8 cellular contexts compared by ENCODE assay signal in genomic region chr14:63852817-63853730, GRCh38. TPM values are rescaled to one million over a fixed set of nuclear protein-coding genes. Genes with fewer than 3 reads are reported as not detected.
DNase-seq lines count a peak whose midpoint lies in the region; ATAC-seq and TF ChIP-seq lines count a peak whose summit lies in the region.

A gene with protein sequence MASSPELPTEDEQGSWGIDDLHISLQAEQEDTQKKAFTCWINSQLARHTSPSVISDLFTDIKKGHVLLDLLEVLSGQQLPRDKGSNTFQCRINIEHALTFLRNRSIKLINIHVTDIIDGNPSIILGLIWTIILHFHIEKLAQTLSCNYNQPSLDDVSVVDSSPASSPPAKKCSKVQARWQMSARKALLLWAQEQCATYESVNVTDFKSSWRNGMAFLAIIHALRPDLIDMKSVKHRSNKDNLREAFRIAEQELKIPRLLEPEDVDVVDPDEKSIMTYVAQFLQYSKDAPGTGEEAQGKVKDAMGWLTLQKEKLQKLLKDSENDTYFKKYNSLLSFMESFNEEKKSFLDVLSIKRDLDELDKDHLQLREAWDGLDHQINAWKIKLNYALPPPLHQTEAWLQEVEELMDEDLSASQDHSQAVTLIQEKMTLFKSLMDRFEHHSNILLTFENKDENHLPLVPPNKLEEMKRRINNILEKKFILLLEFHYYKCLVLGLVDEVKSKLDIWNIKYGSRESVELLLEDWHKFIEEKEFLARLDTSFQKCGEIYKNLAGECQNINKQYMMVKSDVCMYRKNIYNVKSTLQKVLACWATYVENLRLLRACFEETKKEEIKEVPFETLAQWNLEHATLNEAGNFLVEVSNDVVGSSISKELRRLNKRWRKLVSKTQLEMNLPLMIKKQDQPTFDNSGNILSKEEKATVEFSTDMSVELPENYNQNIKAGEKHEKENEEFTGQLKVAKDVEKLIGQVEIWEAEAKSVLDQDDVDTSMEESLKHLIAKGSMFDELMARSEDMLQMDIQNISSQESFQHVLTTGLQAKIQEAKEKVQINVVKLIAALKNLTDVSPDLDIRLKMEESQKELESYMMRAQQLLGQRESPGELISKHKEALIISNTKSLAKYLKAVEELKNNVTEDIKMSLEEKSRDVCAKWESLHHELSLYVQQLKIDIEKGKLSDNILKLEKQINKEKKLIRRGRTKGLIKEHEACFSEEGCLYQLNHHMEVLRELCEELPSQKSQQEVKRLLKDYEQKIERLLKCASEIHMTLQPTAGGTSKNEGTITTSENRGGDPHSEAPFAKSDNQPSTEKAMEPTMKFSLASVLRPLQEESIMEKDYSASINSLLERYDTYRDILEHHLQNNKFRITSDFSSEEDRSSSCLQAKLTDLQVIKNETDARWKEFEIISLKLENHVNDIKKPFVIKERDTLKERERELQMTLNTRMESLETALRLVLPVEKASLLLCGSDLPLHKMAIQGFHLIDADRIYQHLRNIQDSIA (N-terminal part only) (plus strand): TSS chr14:63853004. CDS start chr14:63909149, 56,145 bp downstream.

- intact Hi-C loops in activated T-helper 2 cell treated with anti-CD3 and anti-CD28 coated beads, Interferon-gamma antibody, Interleukin-2, Interleukin-4, amounts not matched to agents 10 μg/mL and 5 μg/mL and 100 μg/mL, durations not matched to agents 14 hours and 24 hours and 36 hours (cut with micrococcal nuclease): loop anchor here (5.0 to 10.0 kb wide), 7 partner anchors 52 to 652 kb away; partner anchors contain the start of genes PPP2R5E, SGPP1, ZBTB1 and ZBTB25
- intact Hi-C loops in stomach (cut with DNase I; ENCODE audit: low total_unique reads): no loop called here

- H3K4me1 Mint-ChIP-seq in activated T-helper 2 cell treated with anti-CD3 and anti-CD28 coated beads, Interferon-gamma antibody, Interleukin-2, Interleukin-4, amounts not matched to agents 10 μg/mL and 5 μg/mL and 100 μg/mL, durations not matched to agents 14 hours and 24 hours and 36 hours (ENCODE audit: low read depth): peaks cover 38% of the 10 kb centered on the region
- H3K4me1 Mint-ChIP-seq in nephron progenitor cell: peaks cover 28% of the 10 kb centered on the region

- peak; percentile 85 for ATAC-seq in GM19455 (IDR thresholded peaks at IDR 0.05; ENCODE audit: unreplicated experiment)

- H3K27me3 Mint-ChIP-seq in activated T-helper 2 cell treated with anti-CD3 and anti-CD28 coated beads, Interferon-gamma antibody, Interleukin-2, Interleukin-4, amounts not matched to agents 10 μg/mL and 5 μg/mL and 100 μg/mL, durations not matched to agents 14 hours and 24 hours and 36 hours (ENCODE audit: low read depth): peaks cover 46% of the 10 kb centered on the region
- peaks cover 27% of the 10 kb centered on the region for H3K27me3 Mint-ChIP-seq in nephron progenitor cell (ENCODE audit: low read depth, poor library complexity)

- peak within 1 kb of the TSS; percentile 16 for H3K4me3 ChIP-seq in HL-60 (replicated peaks; ENCODE audit: insufficient read depth, low read length)
- peak within 1 kb of the TSS; percentile 71 for H3K4me3 ChIP-seq in fibroblast of the aortic adventitia (ENCODE audit: low read depth, low read length)
- peak within 1 kb of the TSS; percentile 76 to 95 (median 90) for H3K4me3 ChIP-seq in stomach

- WGBS in stomach, 5 donors: 0 to 1% (median 0%) methylated on average over 96 to 123 of the region's 123 CpGs

- no peak for TF ChIP-seq POLR2A in stomach (IDR thresholded peaks at IDR 0.05)

- H3K4me3 Mint-ChIP-seq in activated T-helper 2 cell treated with anti-CD3 and anti-CD28 coated beads, Interferon-gamma antibody, Interleukin-2, Interleukin-4, amounts not matched to agents 10 μg/mL and 5 μg/mL and 100 μg/mL, durations not matched to agents 14 hours and 24 hours and 36 hours (ENCODE audit: low read depth): peak within 1 kb of the TSS; percentile 93
- peak within 1 kb of the TSS; percentile 98 for H3K4me3 Mint-ChIP-seq in nephron progenitor cell

- peaks cover 20 to 37% (median 30%) of the 10 kb centered on the region in 4 donors for H3K4me1 ChIP-seq in stomach

- peak; percentile 70 for DNase-seq in Caki2 (ENCODE audit: low read depth)
- DNase-seq in HL-60 (ENCODE audit: low read depth in 1 of 2, low spot score in 1 of 2): peak in 1 of 2 experiments; percentile 9
- DNase-seq in RKO (ENCODE audit: low spot score): peak; percentile 74
- DNase-seq in activated T-helper 2 cell treated with anti-CD3 and anti-CD28 coated beads, Interferon-gamma antibody, Interleukin-2, Interleukin-4, amounts not matched to agents 10 μg/mL and 5 μg/mL and 100 μg/mL, durations not matched to agents 14 hours and 24 hours and 36 hours (ENCODE audit: low spot score): peak; percentile 76
- peak; percentile 65 for DNase-seq in fibroblast of the aortic adventitia (ENCODE audit: low read depth)
- DNase-seq in nephron progenitor cell: peak; percentile 87
- DNase-seq in stomach: peak; percentile 85

- no peaks in the 10 kb centered on the region for H3K9me3 Mint-ChIP-seq in activated T-helper 2 cell treated with anti-CD3 and anti-CD28 coated beads, Interferon-gamma antibody, Interleukin-2, Interleukin-4, amounts not matched to agents 10 μg/mL and 5 μg/mL and 100 μg/mL, durations not matched to agents 14 hours and 24 hours and 36 hours
- H3K9me3 Mint-ChIP-seq in nephron progenitor cell: no peaks in the 10 kb centered on the region

- no peak for TF ChIP-seq EP300 in stomach (IDR thresholded peaks at IDR 0.05)

- peak within 1 kb of the TSS; percentile 89 for H3K27ac Mint-ChIP-seq in activated T-helper 2 cell treated with anti-CD3 and anti-CD28 coated beads, Interferon-gamma antibody, Interleukin-2, Interleukin-4, amounts not matched to agents 10 μg/mL and 5 μg/mL and 100 μg/mL, durations not matched to agents 14 hours and 24 hours and 36 hours
- H3K27ac Mint-ChIP-seq in nephron progenitor cell: peak within 1 kb of the TSS; percentile 97

- H3K9me3 ChIP-seq in stomach: no peaks in the 10 kb centered on the region

- H3K27me3 ChIP-seq in HL-60 (ENCODE audit: insufficient read depth, poor library complexity, severe bottlenecking): peaks cover 19% of the 10 kb centered on the region
- H3K27me3 ChIP-seq in stomach: peaks cover 0 to 18% (median 0%) of the 10 kb centered on the region in 3 donors

- peaks cover 11% of the 10 kb centered on the region for H3K36me3 Mint-ChIP-seq in activated T-helper 2 cell treated with anti-CD3 and anti-CD28 coated beads, Interferon-gamma antibody, Interleukin-2, Interleukin-4, amounts not matched to agents 10 μg/mL and 5 μg/mL and 100 μg/mL, durations not matched to agents 14 hours and 24 hours and 36 hours (ENCODE audit: low read depth)
- peaks cover 4% of the 10 kb centered on the region for H3K36me3 Mint-ChIP-seq in nephron progenitor cell (ENCODE audit: low read depth)

- no peak within 1 kb of the TSS for H3K27ac ChIP-seq in HL-60 (replicated peaks)
- peak within 1 kb of the TSS; percentile 89 to 98 (median 94) for H3K27ac ChIP-seq in stomach

- in situ Hi-C loops in Caki2 (cut with HindIII; ENCODE audit: low pct_unique_long_range_greater_than_20kb, low sequenced_read_pairs): no loop called here

- no peaks in the 10 kb centered on the region for H3K36me3 ChIP-seq in stomach

- TF ChIP-seq CTCF in HL-60 (IDR thresholded peaks at IDR 0.05; ENCODE audit: insufficient read depth, low read length): no peak
- peak; percentile 14 for TF ChIP-seq CTCF in fibroblast of the aortic adventitia (IDR thresholded peaks at IDR 0.05; ENCODE audit: insufficient read depth, low read length)
- no peak for TF ChIP-seq CTCF in nephron progenitor cell (IDR thresholded peaks at IDR 0.05)
- TF ChIP-seq CTCF in stomach (IDR thresholded peaks at IDR 0.05): peak in 3 of 7 experiments; percentile 7 to 53 (median 40)

RNA-seq across cellular contexts. Expression of the gene that starts here (rescaled TPM):
- 10.6 and 13.7 TPM in 2 replicates for total RNA-seq in Caki2 (2014; rRNA removed; shearing (Covaris generic); ENCODE audit: low replicate concordance)
- 15.2 and 16.1 TPM in 2 replicates for total RNA-seq in activated T-helper 2 cell treated with anti-CD3 and anti-CD28 coated beads, Interferon-gamma antibody, Interleukin-2, Interleukin-4, amounts not matched to agents 10 μg/mL and 5 μg/mL and 100 μg/mL, durations not matched to agents 14 hours and 24 hours and 36 hours
- total RNA-seq in fibroblast of the aortic adventitia (ENCODE audit: low replicate concordance): 25.8 and 42.9 TPM in 2 replicates
- total RNA-seq in stomach: 100 to 1,000 TPM; 101 to 280 (median 167) TPM
- polyA plus RNA-seq in stomach: 10 to 100 TPM; 14.4 to 38.5 (median 16.2) TPM

Comparison
In these comparisons a context has a peak if more than half of its experiments do, and no peak if none do; other contexts are left out.
1. H3K4me3 ChIP-seq: peak in every context shown above with its lines; median percentile 90 in stomach; 71 in fibroblast of the aortic adventitia; 16 in HL-60.